In genomic region chr4:76342803-76343202, GRCh38 we compare ENCODE assay signal across 31 cellular contexts. TPM values are rescaled to one million over a fixed set of nuclear protein-coding genes. Genes with fewer than 3 reads are reported as not detected.
"Had no signal": no experiment of that assay in that cellular context is flagged by ENCODE, and none has a peak within 500 bp of the region (broad histone marks: within the 10 kb centered on the region; RNA-seq: fewer than 3 reads in every experiment).

No MANE protein-coding gene starts in this region.

- H3K79me2 ChIP-seq: parathyroid adenoma had no signal

- H3K27me3 ChIP-seq: neural progenitor cell, ovary, right lobe of liver, sigmoid colon, spleen, stomach, thyroid gland, tibial nerve, upper lobe of left lung, vagina had no signal

- DNase-seq: naive thymus-derived CD8-positive, alpha-beta T cell; occipital lobe; ovary; posterior cingulate gyrus; psoas muscle; right cardiac atrium; right lobe of liver; sigmoid colon; spleen; stimulated activated CD4-positive, alpha-beta T cell treated with anti-CD3 and anti-CD28 coated beads, Interleukin-12 subunit alpha, Interleukin-12 subunit beta, amount 100 ng/mL, for 4 hours; stimulated activated CD4-positive, alpha-beta T cell treated with anti-CD3 and anti-CD28 coated beads, Interleukin-1b, Interleukin-23, amount 100 ng/mL, for 48 hours; stimulated activated CD4-positive, alpha-beta T cell treated with anti-CD3 and anti-CD28 coated beads, Interleukin-4, amount 100 ng/mL, for 1 hour; stimulated activated CD4-positive, alpha-beta T cell treated with anti-CD3 and anti-CD28 coated beads, Interleukin-4, amount 100 ng/mL, for 4 hours; stimulated activated CD8-positive, alpha-beta memory T cell treated with anti-CD3 and anti-CD28 coated beads, Interleukin-4, amount 100 ng/mL, for 48 hours; stimulated activated naive B cell treated with anti-CD40 and anti-IgM and Interleukin-4, amounts not matched to agents 10 μg/mL and 1 μg/mL and 100 μg/mL, for 72 hours; stimulated activated naive CD4-positive, alpha-beta T cell treated with Interleukin-2 at 50 U/mL for 16 hours; stomach; thyroid gland; trophoblast cell had no signal

- H3K4me3 Mint-ChIP-seq: naive thymus-derived CD8-positive, alpha-beta T cell; nephron; neural progenitor cell; stimulated activated naive B cell treated with anti-CD40 and anti-IgM and Interleukin-4, amounts not matched to agents 10 μg/mL and 1 μg/mL and 100 μg/mL, for 72 hours; stimulated activated naive CD8-positive, alpha-beta T cell treated with anti-CD3 and anti-CD28 coated beads, Interleukin-15, Interleukin-2, amounts not matched to agents 100 ng/mL and 50 ng/mL, for 24 hours had no signal

- H3K27ac Mint-ChIP-seq: naive thymus-derived CD8-positive, alpha-beta T cell; nephron; neural progenitor cell; progenitor cell of endocrine pancreas; stimulated activated naive B cell treated with anti-CD40 and anti-IgM and Interleukin-4, amounts not matched to agents 10 μg/mL and 1 μg/mL and 100 μg/mL, for 72 hours; stimulated activated naive CD8-positive, alpha-beta T cell treated with anti-CD3 and anti-CD28 coated beads, Interleukin-15, Interleukin-2, amounts not matched to agents 100 ng/mL and 50 ng/mL, for 24 hours had no signal

- H3K4me1 Mint-ChIP-seq: neural progenitor cell; stimulated activated naive B cell treated with anti-CD40 and anti-IgM and Interleukin-4, amounts not matched to agents 10 μg/mL and 1 μg/mL and 100 μg/mL, for 72 hours had no signal

- H3K9me3 ChIP-seq: ovary, right lobe of liver, thoracic aorta, thyroid gland, vagina had no signal

- ATAC-seq: naive thymus-derived CD8-positive, alpha-beta T cell; right cardiac atrium; right lobe of liver; stimulated activated naive B cell treated with anti-CD40 and anti-IgM and Interleukin-4, amounts not matched to agents 10 μg/mL and 1 μg/mL and 100 μg/mL, for 72 hours had no signal

- H3K36me3 ChIP-seq: neural progenitor cell, ovary, right lobe of liver, sigmoid colon, spleen, stomach, thoracic aorta, thyroid gland, upper lobe of left lung, vagina had no signal

- H3K4me3 ChIP-seq: neural progenitor cell, ovary, psoas muscle, right lobe of liver, sigmoid colon, smooth muscle cell, spleen, stomach, thoracic aorta, thyroid gland, tibial nerve, upper lobe of left lung, vagina had no signal

- H3K4me2 ChIP-seq: neural progenitor cell, smooth muscle cell had no signal

- H3K36me3 Mint-ChIP-seq: neural progenitor cell had no signal

- FAIRE-seq: urothelium cell line had no signal

- H3K27ac ChIP-seq: neural progenitor cell, ovary, parathyroid adenoma, psoas muscle, right lobe of liver, spleen, stomach, thoracic aorta, thyroid gland, tibial nerve, upper lobe of left lung, vagina had no signal

- H2AFZ ChIP-seq: neural progenitor cell, parathyroid adenoma had no signal

- H3K4me1 ChIP-seq: neural progenitor cell, parathyroid adenoma, spleen, thyroid gland, tibial nerve, upper lobe of left lung, vagina had no signal

RNA-seq across cellular contexts. Expression of gene STBD1, which starts 36.3 kb away (rescaled TPM):
- polyA plus RNA-seq: neural cell had no signal
